ENCODE assay signal across 9 cellular contexts in genomic region chr3:29331830-29332637, GRCh38.
A peak's percentile ranks its signal among the peaks of the same experiment; 100 is the strongest.
DNase-seq lines count a peak whose midpoint lies in the region; ATAC-seq and TF ChIP-seq lines count a peak whose summit lies in the region.
"Had no signal": no experiment of that assay in that cellular context is flagged by ENCODE, and none has a peak within 500 bp of the region (broad histone marks: within the 10 kb centered on the region; RNA-seq: fewer than 3 reads in every experiment).

No MANE protein-coding gene starts in this region.

- H3K4me3 ChIP-seq in AG10803 (ENCODE audit: low read length), result no peak overlapping the region

- peaks cover 59% of the 10 kb centered on the region for H3K4me1 Mint-ChIP-seq in nephron

- H3K27ac ChIP-seq in epithelial cell of prostate, result peak overlapping the region; percentile 83

- ATAC-seq in HG03442 (IDR thresholded peaks at IDR 0.05; ENCODE audit: unreplicated experiment), result peak; percentile 53
- no peak for ATAC-seq in HG03439 (IDR thresholded peaks at IDR 0.05; ENCODE audit: unreplicated experiment)
- no peak for ATAC-seq in HG02571 (IDR thresholded peaks at IDR 0.05; ENCODE audit: unreplicated experiment)

- H3K4me3 Mint-ChIP-seq in nephron, result no peak overlapping the region

- no peaks in the 10 kb centered on the region for H3K9me3 Mint-ChIP-seq in nephron

- no peaks in the 10 kb centered on the region for H3K27me3 Mint-ChIP-seq in nephron (ENCODE audit: low read depth)

- H3K36me3 Mint-ChIP-seq in nephron (ENCODE audit: low read depth), result no peaks in the 10 kb centered on the region

- intact Hi-C loops in head of caudate nucleus (cut with DNase I), result no loop called here

- TF ChIP-seq CTCF in AG10803 (conservative IDR thresholded peaks at IDR 0.05; ENCODE audit: low read length) (no peak), nephron (IDR thresholded peaks at IDR 0.05; ENCODE audit: unreplicated experiment in 3 of 3) (no peak)

- DNase-seq in AG10803 (ENCODE audit: low read depth), result peak; percentile 50
- peak; percentile 20 for DNase-seq in epithelial cell of prostate (ENCODE audit: low read depth, low spot score)
- DNase-seq in head of caudate nucleus, result no peak
- no peak for DNase-seq in NCI-H524 treated with DMSO at 0.1 percent for 48 hours (lab: John Stamatoyannopoulos, UW)
- DNase-seq: DMS79 had no signal

- peak overlapping the region in 2 of 3 experiments; percentile 50 to 51 for H3K27ac Mint-ChIP-seq in nephron

Comparison
In these comparisons a context has a peak if more than half of its experiments do, and no peak if none do; other contexts are left out.
1. DNase-seq: peak in AG10803 (single experiment) and epithelial cell of prostate (single experiment); none in head of caudate nucleus (0 of 42) and NCI-H524 treated with DMSO at 0.1 percent for 48 hours (single experiment).